ENCODE assay signal across 9 cellular contexts in the genomic region with DNA sequence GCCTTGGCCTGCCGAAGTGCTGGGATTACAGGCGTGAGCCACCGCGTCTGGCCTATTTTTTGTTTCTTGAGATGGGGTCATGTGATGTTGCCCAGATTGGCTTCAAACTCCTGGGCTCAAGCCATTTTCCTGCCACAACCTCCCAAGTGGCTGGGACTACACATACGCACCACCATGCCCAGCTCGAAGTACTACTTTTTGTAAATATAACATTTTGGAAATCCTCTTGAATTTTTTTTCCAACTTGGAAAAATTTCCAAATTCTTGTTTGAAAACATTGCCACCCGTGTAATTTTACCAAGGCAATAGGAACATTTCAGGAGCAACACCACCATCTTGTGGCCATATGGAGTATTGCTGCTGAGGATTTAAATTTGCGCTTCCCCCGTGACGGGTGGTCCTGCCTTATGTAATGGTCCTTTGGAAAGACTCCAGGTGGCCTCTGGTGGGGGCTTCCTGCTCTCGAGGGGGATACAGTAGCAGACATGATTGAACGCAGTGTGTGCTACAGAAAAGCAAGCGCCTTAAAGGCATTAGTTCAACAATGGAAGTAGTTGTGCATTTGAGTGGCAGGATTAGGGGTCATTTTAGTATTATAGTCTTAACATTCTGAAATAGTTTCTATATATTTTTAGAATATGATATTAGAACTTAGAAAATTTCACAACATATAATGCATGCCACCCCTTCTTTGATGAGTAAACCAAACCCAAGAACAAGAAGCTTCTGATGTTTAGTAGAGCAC. TPM values are rescaled to one million over a fixed set of nuclear protein-coding genes. Genes with fewer than 3 reads are reported as not detected.
DNase-seq lines count a peak whose midpoint lies in the region; ATAC-seq and TF ChIP-seq lines count a peak whose summit lies in the region.
"Had no signal": no experiment of that assay in that cellular context is flagged by ENCODE, and none has a peak within 500 bp of the region (broad histone marks: within the 10 kb centered on the region; RNA-seq: fewer than 3 reads in every experiment).

No MANE protein-coding gene starts in this region.

- peak; percentile 85 for TF ChIP-seq CTCF in glutamatergic neuron (IDR thresholded peaks at IDR 0.05; ENCODE audit: partially characterized antibody, unreplicated experiment)

- DNase-seq in D341Med (ENCODE audit: low spot score), result peak; percentile 72
- peak; percentile 17 for DNase-seq in SKM-1 treated with dmso at 0.1 percent for 144 hours (lab: John Stamatoyannopoulos, UW; ENCODE audit: unreplicated experiment)
- DNase-seq in activated naive CD8-positive, alpha-beta T cell treated with anti-CD3 and anti-CD28 coated beads for 36 hours, result peak; percentile 59
- peak; percentile 71 for DNase-seq in glutamatergic neuron
- peak; percentile 69 for DNase-seq in putamen (ENCODE audit: low spot score)

- no peaks in the 10 kb centered on the region for H3K9me3 Mint-ChIP-seq in activated naive CD8-positive, alpha-beta T cell treated with anti-CD3 and anti-CD28 coated beads for 36 hours
- peaks cover 3% of the 10 kb centered on the region for H3K9me3 Mint-ChIP-seq in glutamatergic neuron (ENCODE audit: unreplicated experiment)

- H3K4me1 Mint-ChIP-seq in activated naive CD8-positive, alpha-beta T cell treated with anti-CD3 and anti-CD28 coated beads for 36 hours, result peaks cover 4% of the 10 kb centered on the region
- peaks cover 2% of the 10 kb centered on the region for H3K4me1 Mint-ChIP-seq in glutamatergic neuron (ENCODE audit: low read depth, unreplicated experiment)

- no peak overlapping the region for H3K4me3 Mint-ChIP-seq in activated naive CD8-positive, alpha-beta T cell treated with anti-CD3 and anti-CD28 coated beads for 36 hours
- peak overlapping the region; percentile 67 for H3K4me3 Mint-ChIP-seq in glutamatergic neuron (ENCODE audit: unreplicated experiment)

- no peak for TF ChIP-seq EP300 in Ishikawa (IDR thresholded peaks at IDR 0.05; ENCODE audit: borderline replicate concordance)

- ATAC-seq in HG03175 (IDR thresholded peaks at IDR 0.05; ENCODE audit: unreplicated experiment), result no peak
- ATAC-seq in HG02571 (IDR thresholded peaks at IDR 0.05; ENCODE audit: unreplicated experiment), result no peak

- peaks cover 8% of the 10 kb centered on the region for H3K36me3 Mint-ChIP-seq in activated naive CD8-positive, alpha-beta T cell treated with anti-CD3 and anti-CD28 coated beads for 36 hours
- no peaks in the 10 kb centered on the region for H3K36me3 Mint-ChIP-seq in glutamatergic neuron (ENCODE audit: unreplicated experiment)

- H3K27me3 Mint-ChIP-seq in activated naive CD8-positive, alpha-beta T cell treated with anti-CD3 and anti-CD28 coated beads for 36 hours, result no peaks in the 10 kb centered on the region
- H3K27me3 Mint-ChIP-seq in glutamatergic neuron (ENCODE audit: unreplicated experiment), result no peaks in the 10 kb centered on the region

- H3K27ac Mint-ChIP-seq in activated naive CD8-positive, alpha-beta T cell treated with anti-CD3 and anti-CD28 coated beads for 36 hours, result no peak overlapping the region
- peak overlapping the region; percentile 59 for H3K27ac Mint-ChIP-seq in glutamatergic neuron (ENCODE audit: unreplicated experiment)

- TF ChIP-seq RAD21 in Ishikawa (IDR thresholded peaks at IDR 0.05; ENCODE audit: low read depth), result peak; percentile 77

TF ChIP-seq in Ishikawa, 13 proteins besides CTCF, POLR2A, EP300 and RAD21:
- TF ChIP-seq FOXM1 (IDR thresholded peaks at IDR 0.05; ENCODE audit: borderline replicate concordance, low read depth), result no peak
- TF ChIP-seq TEAD4 (IDR thresholded peaks at IDR 0.05), result no peak
- TF ChIP-seq, protein P1, sequence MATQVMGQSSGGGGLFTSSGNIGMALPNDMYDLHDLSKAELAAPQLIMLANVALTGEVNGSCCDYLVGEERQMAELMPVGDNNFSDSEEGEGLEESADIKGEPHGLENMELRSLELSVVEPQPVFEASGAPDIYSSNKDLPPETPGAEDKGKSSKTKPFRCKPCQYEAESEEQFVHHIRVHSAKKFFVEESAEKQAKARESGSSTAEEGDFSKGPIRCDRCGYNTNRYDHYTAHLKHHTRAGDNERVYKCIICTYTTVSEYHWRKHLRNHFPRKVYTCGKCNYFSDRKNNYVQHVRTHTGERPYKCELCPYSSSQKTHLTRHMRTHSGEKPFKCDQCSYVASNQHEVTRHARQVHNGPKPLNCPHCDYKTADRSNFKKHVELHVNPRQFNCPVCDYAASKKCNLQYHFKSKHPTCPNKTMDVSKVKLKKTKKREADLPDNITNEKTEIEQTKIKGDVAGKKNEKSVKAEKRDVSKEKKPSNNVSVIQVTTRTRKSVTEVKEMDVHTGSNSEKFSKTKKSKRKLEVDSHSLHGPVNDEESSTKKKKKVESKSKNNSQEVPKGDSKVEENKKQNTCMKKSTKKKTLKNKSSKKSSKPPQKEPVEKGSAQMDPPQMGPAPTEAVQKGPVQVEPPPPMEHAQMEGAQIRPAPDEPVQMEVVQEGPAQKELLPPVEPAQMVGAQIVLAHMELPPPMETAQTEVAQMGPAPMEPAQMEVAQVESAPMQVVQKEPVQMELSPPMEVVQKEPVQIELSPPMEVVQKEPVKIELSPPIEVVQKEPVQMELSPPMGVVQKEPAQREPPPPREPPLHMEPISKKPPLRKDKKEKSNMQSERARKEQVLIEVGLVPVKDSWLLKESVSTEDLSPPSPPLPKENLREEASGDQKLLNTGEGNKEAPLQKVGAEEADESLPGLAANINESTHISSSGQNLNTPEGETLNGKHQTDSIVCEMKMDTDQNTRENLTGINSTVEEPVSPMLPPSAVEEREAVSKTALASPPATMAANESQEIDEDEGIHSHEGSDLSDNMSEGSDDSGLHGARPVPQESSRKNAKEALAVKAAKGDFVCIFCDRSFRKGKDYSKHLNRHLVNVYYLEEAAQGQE (IDR thresholded peaks at IDR 0.05; ENCODE audit: low read depth), result no peak
- TF ChIP-seq, protein P2, sequence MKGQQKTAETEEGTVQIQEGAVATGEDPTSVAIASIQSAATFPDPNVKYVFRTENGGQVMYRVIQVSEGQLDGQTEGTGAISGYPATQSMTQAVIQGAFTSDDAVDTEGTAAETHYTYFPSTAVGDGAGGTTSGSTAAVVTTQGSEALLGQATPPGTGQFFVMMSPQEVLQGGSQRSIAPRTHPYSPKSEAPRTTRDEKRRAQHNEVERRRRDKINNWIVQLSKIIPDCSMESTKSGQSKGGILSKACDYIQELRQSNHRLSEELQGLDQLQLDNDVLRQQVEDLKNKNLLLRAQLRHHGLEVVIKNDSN (IDR thresholded peaks at IDR 0.05), result peak; percentile 54

RNA-seq across cellular contexts. Expression of a gene that starts 8.0 kb away (rescaled TPM):
- 10 to 100 TPM; 24.3 to 26.1 TPM for total RNA-seq in activated naive CD8-positive, alpha-beta T cell treated with anti-CD3 and anti-CD28 coated beads for 36 hours
- total RNA-seq in glutamatergic neuron (ENCODE audit: unreplicated experiment), result 77.1 TPM

RNA-seq across cellular contexts. Expression of a gene that starts 36.7 kb away (rescaled TPM):
- 10 to 100 TPM; 18.0 to 18.3 TPM for total RNA-seq in activated naive CD8-positive, alpha-beta T cell treated with anti-CD3 and anti-CD28 coated beads for 36 hours
- 30.5 TPM for total RNA-seq in glutamatergic neuron (ENCODE audit: unreplicated experiment)

RNA-seq across cellular contexts. Expression of a gene that starts 44.4 kb away (rescaled TPM):
- not detected for total RNA-seq in activated naive CD8-positive, alpha-beta T cell treated with anti-CD3 and anti-CD28 coated beads for 36 hours
- 12.8 TPM for total RNA-seq in glutamatergic neuron (ENCODE audit: unreplicated experiment)
- total RNA-seq: T-helper 1 cell treated with Interleukin-12 subunit alpha and Interleukin-12 subunit beta and Interleukin-4 antibody, amounts not matched to agents 30 ng/mL and 1 ng/mL, for 36 hours had no signal

RNA-seq across cellular contexts. Expression of a gene that starts 49.5 kb away (rescaled TPM):
- total RNA-seq in activated naive CD8-positive, alpha-beta T cell treated with anti-CD3 and anti-CD28 coated beads for 36 hours, result 10 to 100 TPM; 29.5 to 31.0 TPM
- 69.1 TPM for total RNA-seq in glutamatergic neuron (ENCODE audit: unreplicated experiment)

Comparison
In these comparisons a context has a peak if more than half of its experiments do, and no peak if none do; other contexts are left out.
1. DNase-seq: peak in every context shown above with its lines; median percentile 72 in D341Med; 71 in glutamatergic neuron; 69 in putamen; 59 in activated naive CD8-positive, alpha-beta T cell treated with anti-CD3 and anti-CD28 coated beads for 36 hours; 17 in SKM-1 treated with dmso at 0.1 percent for 144 hours.
2. RNA of a gene that starts 44.4 kb away (total RNA-seq): 12.8 TPM in glutamatergic neuron (single experiment); not detected in activated naive CD8-positive, alpha-beta T cell treated with anti-CD3 and anti-CD28 coated beads for 36 hours; every median in the first group is over 10 times any median in the second.